In the genomic region with DNA sequence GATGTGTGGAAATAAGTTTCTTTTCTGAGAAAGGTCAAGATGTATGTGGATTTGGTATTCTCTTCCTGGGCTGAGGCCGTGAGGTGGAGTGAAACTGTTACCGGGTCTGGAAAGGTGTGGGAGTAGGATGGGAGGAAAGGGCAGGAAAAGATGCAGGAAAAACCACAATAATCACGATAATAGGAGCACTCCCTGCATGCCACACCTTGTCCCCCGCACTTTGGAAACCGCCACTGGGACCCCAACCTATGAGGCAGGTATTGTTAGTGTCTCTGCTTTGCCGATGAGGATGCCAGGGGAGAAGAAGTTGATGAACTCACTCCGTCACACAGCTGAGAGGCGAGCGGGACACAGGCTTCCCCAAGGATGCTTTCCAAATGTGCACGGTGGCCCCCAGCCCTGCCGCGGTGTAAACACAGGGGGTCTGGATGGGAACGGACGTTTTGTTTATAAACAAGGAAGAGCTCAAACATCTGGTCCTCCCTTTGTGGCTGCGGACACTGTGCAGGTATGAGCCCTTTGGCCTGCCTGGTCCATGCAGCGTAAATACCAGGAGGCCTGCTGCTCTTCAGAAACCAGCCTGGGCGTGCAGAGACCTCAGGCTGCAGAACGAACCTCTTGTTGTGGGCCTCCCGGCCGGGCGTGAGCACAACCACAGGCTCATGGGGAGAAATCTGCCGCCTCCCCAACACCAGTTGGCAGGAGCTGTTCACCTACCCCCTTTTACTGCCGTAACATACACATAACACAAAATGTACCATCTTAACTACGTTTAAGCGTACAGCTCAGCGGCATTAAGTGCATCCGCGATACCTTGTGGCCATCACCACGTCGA, we compare ENCODE assay signal across 21 cellular contexts.
"Had no signal": no experiment of that assay in that cellular context is flagged by ENCODE, and none has a peak within 500 bp of the region (broad histone marks: within the 10 kb centered on the region; RNA-seq: fewer than 3 reads in every experiment).

No MANE protein-coding gene starts in this region.

- H3K4me1 Mint-ChIP-seq: activated CD4-positive, alpha-beta T cell treated with anti-CD3 and anti-CD28 coated beads for 36 hours; stimulated activated naive CD8-positive, alpha-beta T cell treated with anti-CD3 and anti-CD28 coated beads, Interleukin-15, amount 100 ng/mL, for 72 hours had no signal

- H3K27me3 ChIP-seq: foreskin keratinocyte, pancreas, right lobe of liver, upper lobe of left lung had no signal

- H3K4me3 ChIP-seq: lung, pancreas, right lobe of liver, smooth muscle cell, upper lobe of left lung had no signal

- H3K9me3 Mint-ChIP-seq: activated T-cell treated with anti-CD3 and anti-CD28 coated beads, Interleukin-2, amount 50 U/mL, for 24 hours; activated T-helper 2 cell treated with anti-CD3 and anti-CD28 coated beads, Interferon-gamma antibody, Interleukin-2, Interleukin-4, amounts not matched to agents 10 μg/mL and 5 μg/mL and 100 μg/mL, durations not matched to agents 14 hours and 24 hours and 36 hours; dendritic cell treated with granulocyte-macrophage colony-stimulating factor and Interleukin-4, amounts not matched to agents 40 ng/mL and 50 ng/mL, for 4 days; effector memory CD8-positive, alpha-beta T cell; stimulated activated naive CD8-positive, alpha-beta T cell treated with anti-CD3 and anti-CD28 coated beads, Interleukin-15, amount 100 ng/mL, for 72 hours had no signal

- H3K4me2 ChIP-seq: smooth muscle cell had no signal

- ATAC-seq: activated CD4-positive, alpha-beta T cell treated with anti-CD3 and anti-CD28 coated beads for 36 hours; effector memory CD8-positive, alpha-beta T cell; foreskin keratinocyte; pancreas; right lobe of liver; stimulated activated naive CD8-positive, alpha-beta T cell treated with anti-CD3 and anti-CD28 coated beads, Interleukin-15, amount 100 ng/mL, for 72 hours had no signal

- H3K4me1 ChIP-seq: foreskin keratinocyte, pancreas, right lobe of liver had no signal

- H3K27ac ChIP-seq: epithelial cell of prostate, foreskin keratinocyte, pancreas, right lobe of liver, upper lobe of left lung had no signal

- H3K27ac Mint-ChIP-seq: activated CD4-positive, alpha-beta T cell treated with anti-CD3 and anti-CD28 coated beads for 36 hours; activated T-cell treated with anti-CD3 and anti-CD28 coated beads, Interleukin-2, amount 50 U/mL, for 24 hours; activated T-helper 2 cell treated with anti-CD3 and anti-CD28 coated beads, Interferon-gamma antibody, Interleukin-2, Interleukin-4, amounts not matched to agents 10 μg/mL and 5 μg/mL and 100 μg/mL, durations not matched to agents 14 hours and 24 hours and 36 hours; dendritic cell treated with granulocyte-macrophage colony-stimulating factor and Interleukin-4, amounts not matched to agents 40 ng/mL and 50 ng/mL, for 4 days; effector memory CD8-positive, alpha-beta T cell; stimulated activated naive CD8-positive, alpha-beta T cell treated with anti-CD3 and anti-CD28 coated beads, Interleukin-15, amount 100 ng/mL, for 72 hours had no signal

- H3K4me3 Mint-ChIP-seq: activated CD4-positive, alpha-beta T cell treated with anti-CD3 and anti-CD28 coated beads for 36 hours; activated T-cell treated with anti-CD3 and anti-CD28 coated beads, Interleukin-2, amount 50 U/mL, for 24 hours; dendritic cell treated with granulocyte-macrophage colony-stimulating factor and Interleukin-4, amounts not matched to agents 40 ng/mL and 50 ng/mL, for 4 days; effector memory CD8-positive, alpha-beta T cell; stimulated activated naive CD8-positive, alpha-beta T cell treated with anti-CD3 and anti-CD28 coated beads, Interleukin-15, amount 100 ng/mL, for 72 hours had no signal

- H3K9me3 ChIP-seq: pancreas, right lobe of liver, upper lobe of left lung had no signal

- H3K36me3 ChIP-seq: pancreas, right lobe of liver, upper lobe of left lung had no signal

- DNase-seq: activated CD4-positive, alpha-beta T cell treated with anti-CD3 and anti-CD28 coated beads for 36 hours; activated CD4-positive, alpha-beta T cell treated with anti-CD3 and anti-CD28 coated beads, Interleukin-2, amount 50 U/mL, for 48 hours; activated naive CD4-positive, alpha-beta T cell treated with anti-CD3 and anti-CD28 coated beads, Interleukin-2, amount 50 U/mL, for 16 hours; activated T-cell treated with anti-CD3 and anti-CD28 coated beads, Interleukin-2, amount 50 U/mL, for 24 hours; effector memory CD8-positive, alpha-beta T cell; foreskin keratinocyte; hypothalamus; islet precursor cell; midbrain; pancreas; stimulated activated CD4-positive, alpha-beta T cell treated with anti-CD3 and anti-CD28 coated beads, Interleukin-4, amount 100 ng/mL, for 1 hour; stimulated activated naive CD8-positive, alpha-beta T cell treated with anti-CD3 and anti-CD28 coated beads, Interleukin-15, amount 100 ng/mL, for 72 hours; SW 1271; T-helper 2 cell; upper lobe of left lung had no signal

- H3K27me3 Mint-ChIP-seq: activated CD4-positive, alpha-beta T cell treated with anti-CD3 and anti-CD28 coated beads for 36 hours; activated T-cell treated with anti-CD3 and anti-CD28 coated beads, Interleukin-2, amount 50 U/mL, for 24 hours; stimulated activated naive CD8-positive, alpha-beta T cell treated with anti-CD3 and anti-CD28 coated beads, Interleukin-15, amount 100 ng/mL, for 72 hours had no signal
